In the genomic region with DNA sequence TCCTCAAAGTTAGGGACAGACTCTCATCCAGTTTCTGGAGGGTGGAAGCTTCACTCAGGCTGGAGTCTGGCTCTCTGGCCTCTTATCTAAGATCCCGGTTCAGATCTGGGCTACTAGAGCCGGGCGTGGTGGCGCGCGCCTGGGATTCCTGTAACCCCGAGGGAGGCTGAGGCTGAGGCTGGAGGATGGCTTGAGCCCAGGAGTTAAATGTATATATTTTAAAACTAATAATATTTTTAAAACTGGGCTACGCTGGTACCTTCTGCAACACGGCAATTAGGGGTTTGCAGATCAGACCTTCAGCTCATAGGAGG, we compare ENCODE assay signal across 1 cellular context.
TF ChIP-seq lines count a peak whose summit lies in the region.

No MANE protein-coding gene starts in this region.

TF ChIP-seq in GM12878, 131 proteins besides CTCF, POLR2A, EP300 and RAD21:
- TF ChIP-seq, protein P1, sequence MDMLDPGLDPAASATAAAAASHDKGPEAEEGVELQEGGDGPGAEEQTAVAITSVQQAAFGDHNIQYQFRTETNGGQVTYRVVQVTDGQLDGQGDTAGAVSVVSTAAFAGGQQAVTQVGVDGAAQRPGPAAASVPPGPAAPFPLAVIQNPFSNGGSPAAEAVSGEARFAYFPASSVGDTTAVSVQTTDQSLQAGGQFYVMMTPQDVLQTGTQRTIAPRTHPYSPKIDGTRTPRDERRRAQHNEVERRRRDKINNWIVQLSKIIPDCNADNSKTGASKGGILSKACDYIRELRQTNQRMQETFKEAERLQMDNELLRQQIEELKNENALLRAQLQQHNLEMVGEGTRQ (IDR thresholded peaks at IDR 0.05; ENCODE audit: borderline replicate concordance, low read depth, low read length), result no peak
- TF ChIP-seq PML (IDR thresholded peaks at IDR 0.05; ENCODE audit: low read length), result 0 out of 2 replicates have a peak, but pooled peaks have one; percentile 13
TF ChIP-seq in GM12878: peak in this region for 1.
